11 cellular contexts compared by ENCODE assay signal in genomic region chr10:132193907-132194552, GRCh38. TPM values are rescaled to one million over a fixed set of nuclear protein-coding genes. Genes with fewer than 3 reads are reported as not detected.
A peak's percentile ranks its signal among the peaks of the same experiment; 100 is the strongest.
DNase-seq lines count a peak whose midpoint lies in the region; ATAC-seq and TF ChIP-seq lines count a peak whose summit lies in the region.
"Had no signal": no experiment of that assay in that cellular context is flagged by ENCODE, and none has a peak within 500 bp of the region (broad histone marks: within the 10 kb centered on the region; RNA-seq: fewer than 3 reads in every experiment).

No MANE protein-coding gene starts in this region.

- TF ChIP-seq CTCF in HCT116 (IDR thresholded peaks at IDR 0.05 in 2 of 3, conservative IDR thresholded peaks at IDR 0.05 in 1 of 3; ENCODE audit: borderline replicate concordance in 1 of 3, insufficient read depth in 1 of 3, low read depth in 2 of 3, low read length in 2 of 3): no peak

- DNase-seq in AG08395 (ENCODE audit: low spot score): peak; percentile 65
- DNase-seq in HCT116 (ENCODE audit: low read depth, low spot score): no peak
- DNase-seq in activated CD4-positive, alpha-beta T cell treated with anti-CD3 and anti-CD28 coated beads, Interleukin-2, amount 50 U/mL, for 48 hours: peak; percentile 24 to 26
- DNase-seq in kidney tubule cell (ENCODE audit: low spot score): peak; percentile 18
- no peak for DNase-seq in effector CD8-positive, alpha-beta T cell (lab: John Stamatoyannopoulos, UW)
- DNase-seq in globus pallidus (ENCODE audit: low spot score): no peak
- no peak for DNase-seq in medulla oblongata (ENCODE audit: extremely low spot score)
- DNase-seq: activated gamma-delta T cell, islet precursor cell had no signal

- H3K79me2 ChIP-seq in HCT116 (ENCODE audit: insufficient read depth, low read length): no peaks in the 10 kb centered on the region

- RAD21 ChIA-PET in HCT116 (lab: Charles Lee; ENCODE audit: low non-redundant PET in 1 of 2, low total read pairs in 2 of 2, uncharacterized antibody in 2 of 2, unreplicated experiment in 2 of 2): no interaction called here

- H3K36me3 ChIP-seq in HCT116 (ENCODE audit: control insufficient read depth in 1 of 2, insufficient read depth in 2 of 2, low read length in 2 of 2): no peaks in the 10 kb centered on the region

- POLR2A ChIA-PET in HCT116 (lab: Charles Lee): no interaction called here

- intact Hi-C loops in HCT116 (cut with micrococcal nuclease): no loop called here

- H3K9ac ChIP-seq in HCT116 (ENCODE audit: low read length): no peak overlapping the region

- TF ChIP-seq POLR2A in HCT116 (IDR thresholded peaks at IDR 0.05; ENCODE audit: borderline replicate concordance, extremely low read depth, insufficient read depth, insufficient read length): no peak

- H2AFZ ChIP-seq in HCT116 (ENCODE audit: low read depth, low read length, poor library complexity, severe bottlenecking): no peak overlapping the region

- no peaks in the 10 kb centered on the region for H3K9me3 ChIP-seq in HCT116 (ENCODE audit: control insufficient read depth in 1 of 2, insufficient read depth in 1 of 2, low read depth in 1 of 2, low read length in 2 of 2)

- BruUV-seq in HCT116 (replicated peaks; lab: Mats Ljungman, UMichigan): no TSS peak

- no peaks in the 10 kb centered on the region for H3K9me2 ChIP-seq in HCT116 (ENCODE audit: insufficient read depth)

- H3K27me3 ChIP-seq in HCT116 (ENCODE audit: insufficient read depth, low read length): no peaks in the 10 kb centered on the region

- no peak overlapping the region for H3K4me3 ChIP-seq in HCT116 (replicated peaks in 1 of 2; ENCODE audit: low read depth in 1 of 2, low read length in 2 of 2)

- no peak overlapping the region for H3K4me2 ChIP-seq in HCT116 (ENCODE audit: low read length)

- CTCF ChIA-PET in HCT116 (lab: Charles Lee): no interaction called here

- no peaks in the 10 kb centered on the region for H4K20me1 ChIP-seq in HCT116 (ENCODE audit: insufficient read depth)

- ATAC-seq in HCT116 (no peak), HG02852 (IDR thresholded peaks at IDR 0.05; ENCODE audit: unreplicated experiment) (no peak)

- no peak for TF ChIP-seq RAD21 in HCT116 (IDR thresholded peaks at IDR 0.05; ENCODE audit: low read depth)

- H3K4me1 ChIP-seq in HCT116 (ENCODE audit: control insufficient read depth in 1 of 2, insufficient read depth in 2 of 2, low read length in 2 of 2): no peaks in the 10 kb centered on the region

- no peak overlapping the region for H3K27ac ChIP-seq in HCT116 (ENCODE audit: low read depth, low read length)

TF ChIP-seq in HCT116, 20 proteins besides CTCF, POLR2A, EP300 and RAD21:
- TF ChIP-seq YY1 (IDR thresholded peaks at IDR 0.05; ENCODE audit: extremely low read depth, insufficient replicate concordance, low read depth, low read length) (no peak), REST (IDR thresholded peaks at IDR 0.05; ENCODE audit: low read depth) (peak; percentile 77)

RNA-seq across cellular contexts. Expression of gene DPYSL4, which starts 7.3 kb away (rescaled TPM):
- total RNA-seq in HCT116 (2021; ENCODE audit: unreplicated experiment): 5.4 TPM
- 9.7 and 10.0 TPM in 2 replicates for polyA plus RNA-seq in HCT116 (2012)
- total RNA-seq: HT1080 had no signal

Comparison
In these comparisons a context has a peak if more than half of its experiments do, and no peak if none do; other contexts are left out.
1. DNase-seq: peak in AG08395 (single experiment), activated CD4-positive, alpha-beta T cell treated with anti-CD3 and anti-CD28 coated beads, Interleukin-2, amount 50 U/mL, for 48 hours (2 of 2) and kidney tubule cell (single experiment); none in HCT116 (single experiment), effector CD8-positive, alpha-beta T cell (single experiment), globus pallidus (single experiment) and medulla oblongata (single experiment).